Comparison of ENCODE assay signal across 1 cellular context in the genomic region with DNA sequence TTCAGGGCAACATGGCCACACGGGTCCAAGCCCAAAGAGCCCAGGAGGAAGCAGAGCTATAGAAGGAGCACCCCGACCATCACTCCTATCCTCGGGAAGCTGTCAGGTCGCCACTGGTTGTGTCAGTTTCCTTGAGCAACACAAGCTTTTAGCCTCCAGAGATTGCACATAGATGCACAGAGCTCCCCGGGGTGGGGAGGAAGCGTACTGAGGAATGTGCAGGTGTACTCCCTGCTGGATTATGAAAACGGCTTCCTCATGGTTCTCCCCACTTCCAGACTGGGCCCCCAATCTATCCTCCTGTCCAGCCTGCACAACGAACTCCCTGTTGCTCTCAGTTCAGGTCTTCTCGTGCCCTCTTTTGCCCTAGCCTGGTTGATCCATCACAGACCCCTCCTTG.
TF ChIP-seq lines count a peak whose summit lies in the region.

No MANE protein-coding gene starts in this region.

TF ChIP-seq in HEK293T, 16 proteins besides CTCF, POLR2A, EP300 and RAD21 (continued from another document):
- TF ChIP-seq, protein P1, sequence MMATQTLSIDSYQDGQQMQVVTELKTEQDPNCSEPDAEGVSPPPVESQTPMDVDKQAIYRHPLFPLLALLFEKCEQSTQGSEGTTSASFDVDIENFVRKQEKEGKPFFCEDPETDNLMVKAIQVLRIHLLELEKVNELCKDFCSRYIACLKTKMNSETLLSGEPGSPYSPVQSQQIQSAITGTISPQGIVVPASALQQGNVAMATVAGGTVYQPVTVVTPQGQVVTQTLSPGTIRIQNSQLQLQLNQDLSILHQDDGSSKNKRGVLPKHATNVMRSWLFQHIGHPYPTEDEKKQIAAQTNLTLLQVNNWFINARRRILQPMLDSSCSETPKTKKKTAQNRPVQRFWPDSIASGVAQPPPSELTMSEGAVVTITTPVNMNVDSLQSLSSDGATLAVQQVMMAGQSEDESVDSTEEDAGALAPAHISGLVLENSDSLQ (IDR thresholded peaks at IDR 0.05): no peak
